ENCODE assay signal across 28 cellular contexts in genomic region chr5:112384523-112384922, GRCh38.
"Had no signal": no experiment of that assay in that cellular context is flagged by ENCODE, and none has a peak within 500 bp of the region (broad histone marks: within the 10 kb centered on the region; RNA-seq: fewer than 3 reads in every experiment).

No MANE protein-coding gene starts in this region.

- H3K4me3 ChIP-seq: neural progenitor cell, ovary, psoas muscle, right lobe of liver, sigmoid colon, stomach, thoracic aorta, thyroid gland, tibial nerve, upper lobe of left lung, uterus had no signal

- H3K9ac ChIP-seq: neural progenitor cell, parathyroid adenoma had no signal

- H3K36me3 ChIP-seq: neural progenitor cell, ovary, right lobe of liver, sigmoid colon, stomach, thoracic aorta, thyroid gland, tibial nerve, upper lobe of left lung, uterus had no signal

- H3K9me3 Mint-ChIP-seq: nephron; neural progenitor cell; stimulated activated effector memory CD8-positive, alpha-beta T cell treated with anti-CD3 and anti-CD28 coated beads, Interleukin-12 subunit alpha, Interleukin-12 subunit beta, amount 100 ng/mL, for 72 hours; stimulated activated naive B cell treated with anti-CD40 and anti-IgM and Interleukin-4, amounts not matched to agents 10 μg/mL and 1 μg/mL and 100 μg/mL, for 72 hours; stimulated activated naive CD8-positive, alpha-beta T cell treated with anti-CD3 and anti-CD28 coated beads, Interleukin-15, Interleukin-2, amounts not matched to agents 100 ng/mL and 50 ng/mL, for 24 hours had no signal

- H3K4me1 Mint-ChIP-seq: stimulated activated effector memory CD8-positive, alpha-beta T cell treated with anti-CD3 and anti-CD28 coated beads, Interleukin-12 subunit alpha, Interleukin-12 subunit beta, amount 100 ng/mL, for 72 hours; stimulated activated naive B cell treated with anti-CD40 and anti-IgM and Interleukin-4, amounts not matched to agents 10 μg/mL and 1 μg/mL and 100 μg/mL, for 72 hours had no signal

- H3K27ac ChIP-seq: neural progenitor cell, ovary, parathyroid adenoma, psoas muscle, right lobe of liver, sigmoid colon, stomach, thoracic aorta, thyroid gland, tibial nerve, upper lobe of left lung, uterus had no signal

- DNase-seq: naive thymus-derived CD4-positive, alpha-beta T cell; occipital lobe; ovary; posterior cingulate gyrus; psoas muscle; right cardiac atrium; right lobe of liver; sigmoid colon; small intestine; stimulated activated CD4-positive, alpha-beta T cell treated with anti-CD3 and anti-CD28 coated beads, Interleukin-15, amount 100 ng/mL, for 24 hours; stimulated activated CD4-positive, alpha-beta T cell treated with anti-CD3 and anti-CD28 coated beads, Interleukin-2, amount 100 ng/mL, for 24 hours; stimulated activated CD4-positive, alpha-beta T cell treated with anti-CD3 and anti-CD28 coated beads, Interleukin-2, amount 100 ng/mL, for 48 hours; stimulated activated CD4-positive, alpha-beta T cell treated with anti-CD3 and anti-CD28 coated beads, Interleukin-4, amount 100 ng/mL, for 24 hours; stimulated activated naive B cell treated with anti-CD40 and anti-IgM and Interleukin-4, amounts not matched to agents 10 μg/mL and 1 μg/mL and 100 μg/mL, for 72 hours; stimulated activated naive CD4-positive, alpha-beta T cell treated with Interleukin-2 at 50 U/mL for 16 hours; stomach; thyroid gland; trophoblast cell; upper lobe of left lung; uterus had no signal

- H2AFZ ChIP-seq: parathyroid adenoma had no signal

- H3K4me3 Mint-ChIP-seq: naive thymus-derived CD4-positive, alpha-beta T cell; nephron; neural progenitor cell; stimulated activated effector memory CD8-positive, alpha-beta T cell treated with anti-CD3 and anti-CD28 coated beads, Interleukin-12 subunit alpha, Interleukin-12 subunit beta, amount 100 ng/mL, for 72 hours; stimulated activated naive B cell treated with anti-CD40 and anti-IgM and Interleukin-4, amounts not matched to agents 10 μg/mL and 1 μg/mL and 100 μg/mL, for 72 hours; stimulated activated naive CD8-positive, alpha-beta T cell treated with anti-CD3 and anti-CD28 coated beads, Interleukin-15, Interleukin-2, amounts not matched to agents 100 ng/mL and 50 ng/mL, for 24 hours had no signal

- H3K27me3 ChIP-seq: neural progenitor cell, ovary, right lobe of liver, sigmoid colon, stomach, thyroid gland, tibial nerve, upper lobe of left lung, uterus had no signal

- H3K9me3 ChIP-seq: ovary, psoas muscle, right lobe of liver, sigmoid colon, stomach, thoracic aorta, thyroid gland, tibial nerve, upper lobe of left lung, uterus had no signal

- H3K4me1 ChIP-seq: psoas muscle, right lobe of liver, sigmoid colon, upper lobe of left lung, uterus had no signal

- H3K4me2 ChIP-seq: neural progenitor cell had no signal

- H3K27me3 Mint-ChIP-seq: progenitor cell of endocrine pancreas had no signal

- H3K36me3 Mint-ChIP-seq: naive thymus-derived CD4-positive, alpha-beta T cell; neural progenitor cell; stimulated activated effector memory CD8-positive, alpha-beta T cell treated with anti-CD3 and anti-CD28 coated beads, Interleukin-12 subunit alpha, Interleukin-12 subunit beta, amount 100 ng/mL, for 72 hours; stimulated activated naive B cell treated with anti-CD40 and anti-IgM and Interleukin-4, amounts not matched to agents 10 μg/mL and 1 μg/mL and 100 μg/mL, for 72 hours had no signal

- H3K27ac Mint-ChIP-seq: naive thymus-derived CD4-positive, alpha-beta T cell; nephron; neural progenitor cell; progenitor cell of endocrine pancreas; stimulated activated effector memory CD8-positive, alpha-beta T cell treated with anti-CD3 and anti-CD28 coated beads, Interleukin-12 subunit alpha, Interleukin-12 subunit beta, amount 100 ng/mL, for 72 hours; stimulated activated naive B cell treated with anti-CD40 and anti-IgM and Interleukin-4, amounts not matched to agents 10 μg/mL and 1 μg/mL and 100 μg/mL, for 72 hours; stimulated activated naive CD8-positive, alpha-beta T cell treated with anti-CD3 and anti-CD28 coated beads, Interleukin-15, Interleukin-2, amounts not matched to agents 100 ng/mL and 50 ng/mL, for 24 hours had no signal

- ATAC-seq: naive thymus-derived CD4-positive, alpha-beta T cell; psoas muscle; right cardiac atrium; right lobe of liver; stimulated activated effector memory CD8-positive, alpha-beta T cell treated with anti-CD3 and anti-CD28 coated beads, Interleukin-12 subunit alpha, Interleukin-12 subunit beta, amount 100 ng/mL, for 72 hours; stimulated activated naive B cell treated with anti-CD40 and anti-IgM and Interleukin-4, amounts not matched to agents 10 μg/mL and 1 μg/mL and 100 μg/mL, for 72 hours had no signal
